ENCODE assay signal across 1 cellular context in the genomic region with DNA sequence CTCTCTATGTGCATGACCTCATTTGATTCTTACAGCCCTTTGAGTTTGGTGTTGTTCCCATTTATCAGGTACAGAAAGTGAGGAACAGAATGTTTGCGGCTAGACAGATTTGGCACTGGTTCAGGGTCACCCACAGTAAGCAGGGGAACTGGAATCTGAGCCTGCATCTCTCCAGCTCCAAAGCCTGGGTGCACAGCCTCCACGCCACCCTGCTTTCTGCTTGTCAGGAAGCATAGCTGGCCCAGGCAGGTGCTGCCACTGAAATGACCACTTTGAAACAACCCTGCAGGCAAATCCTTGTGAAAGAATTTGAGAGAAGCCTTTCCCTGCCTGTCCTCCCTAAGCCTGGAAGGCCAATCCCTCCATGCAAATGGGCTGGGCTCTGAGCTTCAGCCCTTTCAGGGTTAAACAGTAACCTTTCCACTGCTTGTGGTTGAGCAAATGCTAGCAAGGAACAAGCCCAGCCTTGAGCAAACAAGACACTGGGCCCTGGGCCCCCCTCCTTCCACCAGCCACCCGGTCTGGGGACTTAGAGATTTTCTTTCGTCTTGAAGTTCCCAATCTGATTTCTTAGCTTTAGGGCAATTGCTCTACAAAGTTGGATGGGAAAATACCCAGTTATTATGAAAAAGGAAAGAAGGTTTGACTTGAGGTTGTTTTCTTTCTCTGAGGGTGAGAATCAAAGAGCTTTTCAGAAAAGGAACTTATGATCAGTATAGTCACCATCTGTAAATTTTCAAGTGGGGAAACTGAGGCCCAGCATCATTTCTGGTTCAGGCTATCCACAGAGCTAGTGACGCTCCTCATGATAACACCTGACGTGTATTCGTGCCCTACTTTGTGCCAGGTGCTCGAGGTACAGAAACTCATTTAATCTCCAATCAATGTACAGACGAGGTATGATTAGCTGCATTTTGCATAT.
A peak's percentile ranks its signal among the peaks of the same experiment; 100 is the strongest.
TF ChIP-seq lines count a peak whose summit lies in the region.

No MANE protein-coding gene starts in this region.

TF ChIP-seq in K562, 482 proteins besides CTCF, POLR2A, EP300 and RAD21 (continued from another document):
- peak; percentile 83 for TF ChIP-seq VEZF1 (CRISPR knock-in tag; IDR thresholded peaks at IDR 0.05)
- TF ChIP-seq SRSF9 (IDR thresholded peaks at IDR 0.05; ENCODE audit: borderline replicate concordance, low read depth, low read length): no peak
- TF ChIP-seq, protein P1, sequence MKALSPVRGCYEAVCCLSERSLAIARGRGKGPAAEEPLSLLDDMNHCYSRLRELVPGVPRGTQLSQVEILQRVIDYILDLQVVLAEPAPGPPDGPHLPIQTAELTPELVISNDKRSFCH (CRISPR knock-in tag; IDR thresholded peaks at IDR 0.05): no peak
- TF ChIP-seq, protein P1 (tag; IDR thresholded peaks at IDR 0.05): peak; percentile 68; the same call in 1 of the 2 replicates
- peak; percentile 89 to 90 for TF ChIP-seq FOXA3 (CRISPR knock-in tag; conservative IDR thresholded peaks at IDR 0.05 in 1 of 2, IDR thresholded peaks at IDR 0.05 in 1 of 2)
